Comparison of ENCODE assay signal across 8 cellular contexts in the genomic region with DNA sequence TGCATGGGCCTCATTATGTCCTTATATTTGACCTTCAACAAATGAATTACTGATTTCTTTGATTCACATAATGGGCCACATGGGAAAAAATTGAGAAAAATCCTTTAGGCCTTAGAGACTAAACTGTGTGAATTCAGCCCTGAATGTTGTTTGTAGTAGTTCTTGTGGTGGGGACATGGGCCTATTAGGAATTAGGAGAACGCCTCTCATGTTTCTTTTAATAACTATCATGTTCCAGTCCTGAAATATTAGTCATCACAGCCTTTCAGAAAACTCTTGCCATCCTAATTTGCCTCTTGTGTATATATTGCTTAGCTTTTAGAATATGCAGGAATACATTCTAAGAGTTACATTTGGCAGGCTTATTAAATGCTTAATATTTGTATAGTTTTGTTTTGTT. TPM values are rescaled to one million over a fixed set of nuclear protein-coding genes. Genes with fewer than 3 reads are reported as not detected.
"Had no signal": no experiment of that assay in that cellular context is flagged by ENCODE, and none has a peak within 500 bp of the region (broad histone marks: within the 10 kb centered on the region; RNA-seq: fewer than 3 reads in every experiment).

No MANE protein-coding gene starts in this region.

RNA-seq across cellular contexts. Expression of gene FABP2, which starts 34.1 kb away (rescaled TPM):
- total RNA-seq: activated B cell treated with CpG ODN at 0.5 μM for 24 hours; activated CD4-positive, alpha-beta T cell treated with anti-CD3 and anti-CD28 coated beads, Interleukin-2, amount 10 ng/mL, durations not matched to agents 24 days and 14 days; activated CD8-positive, alpha-beta memory T cell treated with anti-CD3 and anti-CD28 coated beads, Interleukin-2, amount 10 ng/mL, durations not matched to agents 7 days and 5 days; activated T-helper 1 cell treated with anti-CD3 and anti-CD28 coated beads, Interleukin-12 subunit alpha, Interleukin-12 subunit beta, Interleukin-2, Interleukin-4 antibody, amounts not matched to agents 30 ng/mL and 10 ng/mL and 1 ng/mL, durations not matched to agents 14 hours and 24 hours and 36 hours; aorta; body of pancreas; PC-9; T-cell had no signal
